Comparison of ENCODE assay signal across 1 cellular context in genomic region chr4:22498866-22499265, GRCh38.
TF ChIP-seq lines count a peak whose summit lies in the region.

No MANE protein-coding gene starts in this region.

TF ChIP-seq in HEK293T, 16 proteins besides CTCF, POLR2A, EP300 and RAD21 (continued from another document):
- TF ChIP-seq PKNOX1 (IDR thresholded peaks at IDR 0.05) = no peak
- no peak for TF ChIP-seq SUZ12 (IDR thresholded peaks at IDR 0.05)
